In the genomic region with DNA sequence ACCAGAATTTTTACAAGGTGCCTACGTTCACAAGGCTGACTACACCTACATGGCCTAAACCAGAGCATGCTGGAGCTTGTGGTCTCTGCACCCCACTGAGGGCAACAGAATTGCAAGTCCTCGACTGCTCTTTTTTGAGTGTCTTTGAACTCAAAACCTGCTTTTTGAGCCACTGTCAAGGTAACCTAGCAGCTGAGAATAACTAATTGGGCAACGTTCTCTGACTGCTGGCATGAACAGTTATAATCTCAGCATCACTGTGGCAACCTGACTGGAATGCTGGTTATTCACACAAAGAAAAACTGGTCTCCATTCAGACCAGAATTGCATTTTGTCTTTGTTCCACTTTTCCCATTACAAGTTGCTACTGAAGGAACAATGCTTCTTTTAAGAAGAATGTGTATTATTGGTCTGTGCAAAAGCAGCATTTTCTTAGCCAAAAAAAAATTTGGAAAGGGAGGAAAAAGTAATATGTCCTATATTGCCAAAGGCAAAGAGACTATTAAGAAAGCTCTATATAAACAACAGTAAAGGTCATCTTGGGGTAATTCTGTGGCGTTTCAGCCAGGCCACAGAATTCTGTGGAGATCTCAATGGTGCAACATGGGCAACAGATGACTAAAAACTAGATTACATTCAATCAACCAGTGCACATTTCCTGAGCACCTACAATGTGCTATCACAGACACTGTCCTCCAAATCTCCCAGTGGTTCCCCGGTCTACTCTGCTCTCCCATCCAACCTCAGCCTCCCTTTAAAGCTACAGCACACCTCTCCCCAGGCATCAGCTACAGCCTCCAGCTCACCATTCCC, we compare ENCODE assay signal across 11 cellular contexts.
DNase-seq lines count a peak whose midpoint lies in the region; ATAC-seq and TF ChIP-seq lines count a peak whose summit lies in the region.
"Had no signal": no experiment of that assay in that cellular context is flagged by ENCODE, and none has a peak within 500 bp of the region (broad histone marks: within the 10 kb centered on the region; RNA-seq: fewer than 3 reads in every experiment).

No MANE protein-coding gene starts in this region.

- H3K4me1 Mint-ChIP-seq in activated T-helper 2 cell treated with anti-CD3 and anti-CD28 coated beads, Interferon-gamma antibody, Interleukin-2, Interleukin-4, amounts not matched to agents 10 μg/mL and 5 μg/mL and 100 μg/mL, durations not matched to agents 14 hours and 24 hours and 36 hours (ENCODE audit: low read depth): peaks cover 54% of the 10 kb centered on the region

- intact Hi-C loops in activated T-helper 2 cell treated with anti-CD3 and anti-CD28 coated beads, Interferon-gamma antibody, Interleukin-2, Interleukin-4, amounts not matched to agents 10 μg/mL and 5 μg/mL and 100 μg/mL, durations not matched to agents 14 hours and 24 hours and 36 hours (cut with micrococcal nuclease): loop anchor here (2.0 kb wide), 1 partner anchor 75 kb away; no protein-coding TSS in a partner anchor
- intact Hi-C loops in cardiac septum (cut with DNase I): no loop called here

- H3K36me3 Mint-ChIP-seq in activated T-helper 2 cell treated with anti-CD3 and anti-CD28 coated beads, Interferon-gamma antibody, Interleukin-2, Interleukin-4, amounts not matched to agents 10 μg/mL and 5 μg/mL and 100 μg/mL, durations not matched to agents 14 hours and 24 hours and 36 hours (ENCODE audit: low read depth): peaks cover 15% of the 10 kb centered on the region
- H3K36me3 Mint-ChIP-seq: naive thymus-derived CD8-positive, alpha-beta T cell had no signal

- peak overlapping the region; percentile 66 for H3K27ac ChIP-seq in ACC112 (ENCODE audit: low read depth, low read length)
- H3K27ac ChIP-seq: SK-N-MC had no signal

- H3K79me2 ChIP-seq in ACC112 (ENCODE audit: control insufficient read depth, insufficient read depth, low read length, unreplicated experiment): no peaks in the 10 kb centered on the region

- no peaks in the 10 kb centered on the region for H3K27me3 Mint-ChIP-seq in activated T-helper 2 cell treated with anti-CD3 and anti-CD28 coated beads, Interferon-gamma antibody, Interleukin-2, Interleukin-4, amounts not matched to agents 10 μg/mL and 5 μg/mL and 100 μg/mL, durations not matched to agents 14 hours and 24 hours and 36 hours (ENCODE audit: low read depth)
- H3K27me3 Mint-ChIP-seq: naive thymus-derived CD8-positive, alpha-beta T cell had no signal

- peak; percentile 58 for ATAC-seq in GM21576 (IDR thresholded peaks at IDR 0.05; ENCODE audit: unreplicated experiment)

- no peak overlapping the region for H3K4me3 ChIP-seq in ACC112 (ENCODE audit: low read depth, low read length)
- H3K4me3 ChIP-seq: SK-N-MC had no signal

- H3K36me3 ChIP-seq in ACC112 (ENCODE audit: insufficient read depth, low read length): no peaks in the 10 kb centered on the region

- no peak for TF ChIP-seq CTCF in GM10266 (IDR thresholded peaks at IDR 0.05; ENCODE audit: control insufficient read depth, insufficient read depth, low read depth, missing control alignments)

- no peak overlapping the region for H2AFZ ChIP-seq in ACC112 (ENCODE audit: low read length, unreplicated experiment)

- peak overlapping the region; percentile 22 for H3K4me3 Mint-ChIP-seq in activated T-helper 2 cell treated with anti-CD3 and anti-CD28 coated beads, Interferon-gamma antibody, Interleukin-2, Interleukin-4, amounts not matched to agents 10 μg/mL and 5 μg/mL and 100 μg/mL, durations not matched to agents 14 hours and 24 hours and 36 hours (ENCODE audit: low read depth)

- peaks cover 29% of the 10 kb centered on the region for H3K4me1 ChIP-seq in ACC112 (ENCODE audit: control insufficient read depth, insufficient read depth, low read length, unreplicated experiment)

- H3K9me3 Mint-ChIP-seq in activated T-helper 2 cell treated with anti-CD3 and anti-CD28 coated beads, Interferon-gamma antibody, Interleukin-2, Interleukin-4, amounts not matched to agents 10 μg/mL and 5 μg/mL and 100 μg/mL, durations not matched to agents 14 hours and 24 hours and 36 hours: no peaks in the 10 kb centered on the region
- H3K9me3 Mint-ChIP-seq: naive thymus-derived CD8-positive, alpha-beta T cell had no signal

- H3K27ac Mint-ChIP-seq in activated T-helper 2 cell treated with anti-CD3 and anti-CD28 coated beads, Interferon-gamma antibody, Interleukin-2, Interleukin-4, amounts not matched to agents 10 μg/mL and 5 μg/mL and 100 μg/mL, durations not matched to agents 14 hours and 24 hours and 36 hours: peak overlapping the region; percentile 10

- H3K27me3 ChIP-seq in ACC112 (ENCODE audit: insufficient read depth, low read length): no peaks in the 10 kb centered on the region

- DNase-seq in activated T-helper 2 cell treated with anti-CD3 and anti-CD28 coated beads, Interferon-gamma antibody, Interleukin-2, Interleukin-4, amounts not matched to agents 10 μg/mL and 5 μg/mL and 100 μg/mL, durations not matched to agents 14 hours and 24 hours and 36 hours (ENCODE audit: low spot score): no peak
- DNase-seq in globus pallidus (ENCODE audit: low spot score) (peak; percentile 73), cardiac septum (ENCODE audit: low spot score) (no peak), NCI-H146 (lab: John Stamatoyannopoulos, UW) (no peak), GM10266 (ENCODE audit: extremely low spot score) (no peak), UCSD-AML1 (lab: John Stamatoyannopoulos, UW; ENCODE audit: unreplicated experiment) (no peak)
- DNase-seq: activated effector memory CD4-positive, alpha-beta T cell treated with Interleukin-2 at 50 U/mL for 16 hours; naive thymus-derived CD8-positive, alpha-beta T cell had no signal
